Comparison of ENCODE assay signal across 17 cellular contexts in the genomic region with DNA sequence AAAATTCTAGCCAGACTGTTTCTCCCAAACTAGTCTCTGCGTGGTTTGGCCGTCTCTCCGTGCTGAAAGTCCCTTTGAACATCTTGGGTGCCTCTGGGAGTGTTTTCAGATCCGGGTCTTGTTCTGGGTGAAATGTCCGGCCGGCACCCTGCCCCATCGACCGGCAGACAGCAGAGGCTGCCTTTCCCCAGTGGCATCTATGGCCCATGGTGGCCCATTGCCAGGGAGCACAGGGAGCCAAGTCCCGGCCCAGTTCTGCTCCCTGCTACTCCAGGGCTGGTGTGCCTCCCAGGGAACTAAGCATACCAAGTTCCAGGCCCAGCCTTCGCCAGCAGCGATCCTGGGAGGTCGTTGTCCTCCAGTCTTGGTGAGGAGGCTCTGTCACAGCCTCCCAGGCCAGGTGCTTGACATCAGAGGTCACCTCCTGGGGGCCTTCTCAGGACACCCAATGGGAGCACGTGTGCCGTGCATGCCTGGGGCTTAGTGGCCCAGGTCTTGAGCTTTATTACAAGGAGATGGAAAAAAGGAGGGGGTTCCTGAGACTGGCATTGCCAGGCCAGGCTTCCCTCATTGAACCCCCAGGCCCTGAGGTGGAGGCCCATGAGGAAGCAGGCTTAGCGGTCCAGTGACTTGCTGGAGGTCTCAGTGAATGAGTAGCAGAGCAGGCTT. TPM values are rescaled to one million over a fixed set of nuclear protein-coding genes. Genes with fewer than 3 reads are reported as not detected.
DNase-seq lines count a peak whose midpoint lies in the region; ATAC-seq and TF ChIP-seq lines count a peak whose summit lies in the region.
"Had no signal": no experiment of that assay in that cellular context is flagged by ENCODE, and none has a peak within 500 bp of the region (broad histone marks: within the 10 kb centered on the region; RNA-seq: fewer than 3 reads in every experiment).

No MANE protein-coding gene starts in this region.

- peak; percentile 11 to 63 for ATAC-seq in left cardiac atrium
- peak in 1 of 2 donors; percentile 6 for ATAC-seq in right cardiac atrium
- no peak for ATAC-seq in HG02759 (IDR thresholded peaks at IDR 0.05; ENCODE audit: unreplicated experiment)
- ATAC-seq in GM21737 (IDR thresholded peaks at IDR 0.05; ENCODE audit: unreplicated experiment): no peak
- ATAC-seq: body of pancreas; effector memory CD8-positive, alpha-beta T cell had no signal

- H3K4me3 ChIP-seq in right cardiac atrium (ENCODE audit: low read length) (no peak overlapping the region), prostate gland (no peak overlapping the region)
- H3K4me3 ChIP-seq: body of pancreas had no signal

- H3K4me1 ChIP-seq in right cardiac atrium (ENCODE audit: control insufficient read depth, insufficient read depth, low read length) (no peaks in the 10 kb centered on the region), prostate gland (replicated peaks) (no peaks in the 10 kb centered on the region)
- H3K4me1 ChIP-seq: body of pancreas had no signal

- no peak for DNase-seq in left cardiac atrium
- no peak for DNase-seq in cardiac septum (ENCODE audit: low spot score)
- peak; percentile 51 to 77 (median 63) for DNase-seq in right cardiac atrium
- DNase-seq in nucleus accumbens (lab: John Stamatoyannopoulos, UW): peak in 52 of 56 donors; percentile 18 to 86 (median 66)
- no peak for DNase-seq in prostate gland (ENCODE audit: low spot score)
- DNase-seq in iPS-NIHi7 (ENCODE audit: extremely low spot score): no peak
- DNase-seq: activated CD4-positive, alpha-beta T cell treated with anti-CD3 and anti-CD28 coated beads, Interleukin-2, amount 50 U/mL, for 48 hours; activated naive CD8-positive, alpha-beta T cell treated with anti-CD3 and anti-CD28 coated beads, Interleukin-2, amount 10 ng/mL, durations not matched to agents 7 days and 5 days; CD4-positive, CD25-positive, alpha-beta regulatory T cell; effector memory CD8-positive, alpha-beta T cell; NCI-H1417; NCI-H526; stimulated activated naive CD8-positive, alpha-beta T cell treated with anti-CD3 and anti-CD28 coated beads, Interleukin-15, amount 100 ng/mL, for 72 hours; T1000 had no signal

- intact Hi-C loops in left cardiac atrium (cut with DNase I) (no loop called here), cardiac septum (cut with DNase I) (no loop called here), right cardiac atrium (cut with DNase I) (no loop called here), prostate gland (cut with DNase I) (no loop called here)

- no peaks in the 10 kb centered on the region for H3K9me3 ChIP-seq in right cardiac atrium (ENCODE audit: control insufficient read depth, low read length)
- H3K9me3 ChIP-seq in prostate gland: no peaks in the 10 kb centered on the region
- H3K9me3 ChIP-seq: body of pancreas had no signal

- no peaks in the 10 kb centered on the region for H3K36me3 ChIP-seq in prostate gland

- WGBS in right cardiac atrium: 60% methylated on average over 15 of the region's 15 CpGs
- WGBS in prostate gland: 64% methylated on average over 15 of the region's 15 CpGs

- no peaks in the 10 kb centered on the region for H3K27me3 ChIP-seq in right cardiac atrium (ENCODE audit: control insufficient read depth, insufficient read depth)
- H3K27me3 ChIP-seq in prostate gland (replicated peaks; ENCODE audit: insufficient read depth): no peaks in the 10 kb centered on the region
- H3K27me3 ChIP-seq: body of pancreas had no signal

- TF ChIP-seq CTCF in prostate gland (IDR thresholded peaks at IDR 0.05): no peak

- no peak for TF ChIP-seq POLR2A in prostate gland (IDR thresholded peaks at IDR 0.05)

- no peak overlapping the region for H3K27ac ChIP-seq in right cardiac atrium (ENCODE audit: low read length)
- H3K27ac ChIP-seq in prostate gland: no peak overlapping the region
- H3K27ac ChIP-seq: body of pancreas had no signal

RNA-seq across cellular contexts. Expression of a gene that starts 53.9 kb away (rescaled TPM):
- total RNA-seq in left cardiac atrium (10 to 100 TPM; 17.7 to 24.3 TPM), cardiac septum (22.1 TPM), right cardiac atrium (10 to 100 TPM; 20.2 to 22.2 (median 20.8) TPM), prostate gland (10 to 100 TPM; 29.2 to 57.4 TPM)
- polyA plus RNA-seq in right cardiac atrium: 13.9 TPM

Comparison
In these comparisons a context has a peak if more than half of its experiments do, and no peak if none do; other contexts are left out.
1. DNase-seq: peak in right cardiac atrium (3 of 3) and nucleus accumbens (52 of 56); none in left cardiac atrium (single experiment), cardiac septum (single experiment), prostate gland (single experiment) and iPS-NIHi7 (single experiment).
2. ATAC-seq: peak in left cardiac atrium (2 of 2); none in HG02759 (single experiment) and GM21737 (single experiment).